ENCODE assay signal across 1 cellular context in genomic region chr20:46348231-46348803, GRCh38.
TF ChIP-seq lines count a peak whose summit lies in the region.

No MANE protein-coding gene starts in this region.

TF ChIP-seq in SK-N-SH, 30 proteins besides CTCF, POLR2A, EP300 and RAD21 (continued from another document):
- TF ChIP-seq USF2 (IDR thresholded peaks at IDR 0.05; ENCODE audit: borderline replicate concordance, low read depth, low read length) (no peak), GATA2 (CRISPR knock-in tag; IDR thresholded peaks at IDR 0.05) (no peak)
TF ChIP-seq in SK-N-SH: peak in this region for 0.
